26 cellular contexts compared by ENCODE assay signal in the genomic region with DNA sequence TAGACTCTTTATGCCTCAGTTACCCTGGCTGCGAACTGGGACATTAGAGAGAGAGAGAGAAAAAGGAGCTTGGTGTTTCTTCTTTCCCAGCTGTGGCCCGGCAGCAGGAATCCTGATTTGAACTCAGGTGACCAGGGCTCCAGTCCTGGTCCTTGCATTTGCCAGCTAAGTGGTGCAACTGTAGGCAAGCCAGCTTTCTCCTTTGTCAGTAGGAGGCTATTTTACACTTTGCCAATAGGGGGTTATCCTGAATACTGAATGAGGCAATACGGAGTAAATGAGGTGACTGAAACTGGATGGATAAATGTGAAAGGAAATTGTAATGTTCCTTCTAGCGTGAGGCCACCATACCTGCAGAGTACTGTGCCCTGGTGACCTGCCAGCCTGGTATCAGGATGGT. TPM values are rescaled to one million over a fixed set of nuclear protein-coding genes. Genes with fewer than 3 reads are reported as not detected.
"Had no signal": no experiment of that assay in that cellular context is flagged by ENCODE, and none has a peak within 500 bp of the region (broad histone marks: within the 10 kb centered on the region; RNA-seq: fewer than 3 reads in every experiment).

No MANE protein-coding gene starts in this region.

- H3K4me1 Mint-ChIP-seq: memory B cell; stimulated activated effector memory CD8-positive, alpha-beta T cell treated with anti-CD3 and anti-CD28 coated beads, Interleukin-12 subunit alpha, Interleukin-12 subunit beta, amount 100 ng/mL, for 72 hours had no signal

- ATAC-seq: activated CD4-positive, CD25-positive, alpha-beta regulatory T cell treated with anti-CD3 and anti-CD28 coated beads, Interleukin-2, amount 50 U/mL, for 24 hours; esophagus mucosa; gastrocnemius medialis; mucosa of descending colon; sciatic nerve; stimulated activated effector memory CD8-positive, alpha-beta T cell treated with anti-CD3 and anti-CD28 coated beads, Interleukin-12 subunit alpha, Interleukin-12 subunit beta, amount 100 ng/mL, for 72 hours; upper lobe of right lung had no signal

- H3K27ac ChIP-seq: breast epithelium, gastrocnemius medialis, ovary, stomach, testis, upper lobe of right lung had no signal

- H3K36me3 Mint-ChIP-seq: memory B cell; naive B cell; stimulated activated effector memory CD8-positive, alpha-beta T cell treated with anti-CD3 and anti-CD28 coated beads, Interleukin-12 subunit alpha, Interleukin-12 subunit beta, amount 100 ng/mL, for 72 hours had no signal

- H3K4me1 ChIP-seq: breast epithelium, gastrocnemius medialis, testis, upper lobe of right lung had no signal

- H3K4me3 ChIP-seq: breast epithelium, gastrocnemius medialis, mucosa of descending colon, ovary, smooth muscle cell, stomach, testis, upper lobe of right lung had no signal

- H3K9me3 Mint-ChIP-seq: memory B cell; naive B cell; stimulated activated effector memory CD8-positive, alpha-beta T cell treated with anti-CD3 and anti-CD28 coated beads, Interleukin-12 subunit alpha, Interleukin-12 subunit beta, amount 100 ng/mL, for 72 hours had no signal

- H3K4me3 Mint-ChIP-seq: memory B cell; naive B cell; stimulated activated effector memory CD8-positive, alpha-beta T cell treated with anti-CD3 and anti-CD28 coated beads, Interleukin-12 subunit alpha, Interleukin-12 subunit beta, amount 100 ng/mL, for 72 hours had no signal

- H3K9me3 ChIP-seq: breast epithelium, gastrocnemius medialis, mucosa of descending colon, ovary, stomach, testis, upper lobe of right lung had no signal

- H3K27me3 ChIP-seq: breast epithelium, gastrocnemius medialis, ovary, testis, upper lobe of right lung had no signal

- DNase-seq: activated CD4-positive, alpha-beta T cell treated with anti-CD3 and anti-CD28 coated beads, Interleukin-2, amount 50 U/mL, for 1 hour; activated CD8-positive, alpha-beta memory T cell treated with anti-CD3 and anti-CD28 coated beads, Interleukin-2, amount 50 U/mL, for 48 hours; activated effector memory CD4-positive, alpha-beta T cell treated with Interleukin-2 at 50 U/mL for 16 hours; activated naive CD4-positive, alpha-beta T cell treated with anti-CD3 and anti-CD28 coated beads, Interleukin-2, amount 50 U/mL, for 16 hours; activated T-cell treated with anti-CD3 and anti-CD28 coated beads, Interleukin-2, amount 50 U/mL, for 48 hours; aorta; cortex of kidney; gastrocnemius medialis; head of caudate nucleus; mucosa of descending colon; naive B cell; ovary; stimulated activated CD4-positive, alpha-beta T cell treated with anti-CD3 and anti-CD28 coated beads, Interleukin-4, amount 100 ng/mL, for 1 hour; stomach; T-helper 1 cell; T-helper 9 cell; testis; upper lobe of right lung had no signal

- H3K36me3 ChIP-seq: breast epithelium, gastrocnemius medialis, ovary, stomach, upper lobe of right lung had no signal

- H3K27ac Mint-ChIP-seq: memory B cell; naive B cell; stimulated activated effector memory CD8-positive, alpha-beta T cell treated with anti-CD3 and anti-CD28 coated beads, Interleukin-12 subunit alpha, Interleukin-12 subunit beta, amount 100 ng/mL, for 72 hours had no signal

RNA-seq across cellular contexts. Expression of gene KCNA5, which starts 27.8 kb away (rescaled TPM):
- total RNA-seq: esophagus mucosa, pulmonary artery endothelial cell, smooth muscle cell had no signal
- polyA plus RNA-seq: smooth muscle cell had no signal
